25 cellular contexts compared by ENCODE assay signal in genomic region chr2:219220652-219221402, GRCh38.
"Had no signal": no experiment of that assay in that cellular context is flagged by ENCODE, and none has a peak within 500 bp of the region (broad histone marks: within the 10 kb centered on the region; RNA-seq: fewer than 3 reads in every experiment).

No MANE protein-coding gene starts in this region.

- H3K27me3 Mint-ChIP-seq: activated naive CD4-positive, alpha-beta T cell treated with anti-CD3 and anti-CD28 coated beads, Interleukin-2, amount 50 U/mL, for 24 hours; activated naive CD8-positive, alpha-beta T cell treated with anti-CD3 and anti-CD28 coated beads, Interleukin-2, amount 50 U/mL, for 24 hours; natural killer cell treated with Interleukin-12 subunit alpha and Interleukin-12 subunit beta and Interleukin-15 and Interleukin-18, amount 100 ng/mL, for 72 hours; T-cell had no signal

- H3K27me3 ChIP-seq: pancreas, suprapubic skin, tibial artery had no signal

- DNase-seq: activated CD4-positive, alpha-beta T cell treated with anti-CD3 and anti-CD28 coated beads for 48 hours; activated CD4-positive, alpha-beta T cell treated with anti-CD3 and anti-CD28 coated beads, Interleukin-2, amount 50 U/mL, for 48 hours; activated CD8-positive, alpha-beta memory T cell treated with anti-CD3 and anti-CD28 coated beads for 24 hours; activated naive CD8-positive, alpha-beta T cell treated with anti-CD3 and anti-CD28 coated beads, Interleukin-2, amount 50 U/mL, for 24 hours; amygdala; caudate nucleus; cortex of kidney; head of caudate nucleus; hippocampal formation; kidney glomerular epithelial cell; lower lobe of right lung; mesenchymal stem cell; pancreas; stimulated activated CD4-positive, alpha-beta T cell treated with anti-CD3 and anti-CD28 coated beads, Interleukin-15, amount 100 ng/mL, for 24 hours; stimulated activated CD4-positive, alpha-beta T cell treated with anti-CD3 and anti-CD28 coated beads, Interleukin-2, amount 100 ng/mL, for 24 hours; stimulated activated naive CD4-positive, alpha-beta T cell; T-cell; tibial artery had no signal

- H3K27ac Mint-ChIP-seq: activated naive CD4-positive, alpha-beta T cell treated with anti-CD3 and anti-CD28 coated beads, Interleukin-2, amount 50 U/mL, for 24 hours; activated naive CD8-positive, alpha-beta T cell treated with anti-CD3 and anti-CD28 coated beads, Interleukin-2, amount 50 U/mL, for 24 hours; natural killer cell treated with Interleukin-12 subunit alpha and Interleukin-12 subunit beta and Interleukin-15 and Interleukin-18, amount 100 ng/mL, for 72 hours; T-helper 2 cell treated with Interferon-gamma antibody and Interleukin-4, amounts not matched to agents 5 μg/mL and 100 μg/mL, for 36 hours had no signal

- H3K27ac ChIP-seq: lower lobe of right lung, pancreas, prostate gland, suprapubic skin had no signal

- H3K4me3 ChIP-seq: lower lobe of right lung, pancreas, prostate gland, suprapubic skin, tibial artery had no signal

- ATAC-seq: activated CD4-positive, CD25-positive, alpha-beta regulatory T cell treated with anti-CD3 and anti-CD28 coated beads, Interleukin-2, amount 50 U/mL, for 24 hours; activated naive CD8-positive, alpha-beta T cell treated with anti-CD3 and anti-CD28 coated beads, Interleukin-2, amount 50 U/mL, for 24 hours; left lobe of liver; lower lobe of right lung; natural killer cell treated with Interleukin-12 subunit alpha and Interleukin-12 subunit beta and Interleukin-15 and Interleukin-18, amount 100 ng/mL, for 72 hours; pancreas; T-cell had no signal

- H3K4me3 Mint-ChIP-seq: activated naive CD4-positive, alpha-beta T cell treated with anti-CD3 and anti-CD28 coated beads, Interleukin-2, amount 50 U/mL, for 24 hours; activated naive CD8-positive, alpha-beta T cell treated with anti-CD3 and anti-CD28 coated beads, Interleukin-2, amount 50 U/mL, for 24 hours; natural killer cell treated with Interleukin-12 subunit alpha and Interleukin-12 subunit beta and Interleukin-15 and Interleukin-18, amount 100 ng/mL, for 72 hours; T-helper 2 cell treated with Interferon-gamma antibody and Interleukin-4, amounts not matched to agents 5 μg/mL and 100 μg/mL, for 36 hours had no signal

- H3K9me3 Mint-ChIP-seq: activated naive CD4-positive, alpha-beta T cell treated with anti-CD3 and anti-CD28 coated beads, Interleukin-2, amount 50 U/mL, for 24 hours; activated naive CD8-positive, alpha-beta T cell treated with anti-CD3 and anti-CD28 coated beads, Interleukin-2, amount 50 U/mL, for 24 hours; natural killer cell treated with Interleukin-12 subunit alpha and Interleukin-12 subunit beta and Interleukin-15 and Interleukin-18, amount 100 ng/mL, for 72 hours; T-cell; T-helper 2 cell treated with Interferon-gamma antibody and Interleukin-4, amounts not matched to agents 5 μg/mL and 100 μg/mL, for 36 hours had no signal

- H3K9me3 ChIP-seq: lower lobe of right lung, pancreas, prostate gland, suprapubic skin, tibial artery had no signal
